Comparison of ENCODE assay signal across 1 cellular context in genomic region chr1:54577612-54578011, GRCh38.
TF ChIP-seq lines count a peak whose summit lies in the region.

No MANE protein-coding gene starts in this region.

TF ChIP-seq in K562, 482 proteins besides CTCF, POLR2A, EP300 and RAD21 (continued from another document):
- TF ChIP-seq ETS1 (conservative IDR thresholded peaks at IDR 0.05; ENCODE audit: control insufficient read depth, low read depth, low read length): no peak
TF ChIP-seq in K562: peak in this region for 23.
